In genomic region chrX:13119386-13119785, GRCh38 we compare ENCODE assay signal across 12 cellular contexts.
A peak's percentile ranks its signal among the peaks of the same experiment; 100 is the strongest.
DNase-seq lines count a peak whose midpoint lies in the region; ATAC-seq, FAIRE-seq and TF ChIP-seq lines count a peak whose summit lies in the region.
"Had no signal": no experiment of that assay in that cellular context is flagged by ENCODE, and none has a peak within 500 bp of the region (broad histone marks: within the 10 kb centered on the region; RNA-seq: fewer than 3 reads in every experiment).

No MANE protein-coding gene starts in this region.

- no peaks in the 10 kb centered on the region for H3K9me1 ChIP-seq in endothelial cell of umbilical vein (replicated peaks; ENCODE audit: control insufficient read depth, extremely low read depth, insufficient read depth, low read length)

- H4K20me1 ChIP-seq in endothelial cell of umbilical vein (replicated peaks; ENCODE audit: control insufficient read depth, extremely low read depth, insufficient read depth, low read length), result no peaks in the 10 kb centered on the region

- peaks cover 49% of the 10 kb centered on the region for H3K9me3 Mint-ChIP-seq in mesothelial cell of epicardium

- no peaks in the 10 kb centered on the region for H3K36me3 ChIP-seq in endothelial cell of umbilical vein (ENCODE audit: control insufficient read depth in 2 of 2, extremely low read depth in 1 of 2, insufficient read depth in 2 of 2, low read length in 2 of 2)

- CTCF ChIA-PET in A549 (lab: Yijun Ruan, JAX) (interaction anchor here (1.3 kb wide), 1 partner anchor 168 kb away, joined by 4 read pairs; no protein-coding TSS in a partner anchor), endothelial cell of umbilical vein (lab: Charles Lee) (interaction anchor here (0.9 to 1.2 kb wide), 3 partner anchors 142 to 369 kb away, joined by 3 to 4 read pairs (median 3); no protein-coding TSS in a partner anchor)

- H3K27me3 ChIP-seq in endothelial cell of umbilical vein (ENCODE audit: control insufficient read depth in 2 of 2, insufficient read depth in 2 of 2, low read length in 2 of 2), result no peaks in the 10 kb centered on the region

- H3K27me3 Mint-ChIP-seq in mesothelial cell of epicardium (ENCODE audit: low read depth), result no peaks in the 10 kb centered on the region

- intact Hi-C loops in endothelial cell of umbilical vein (cut with micrococcal nuclease), result loop anchor here (1.0 kb wide), 1 partner anchor 18 kb away; no protein-coding TSS in a partner anchor

- H3K4me3 Mint-ChIP-seq in mesothelial cell of epicardium, result no peak overlapping the region
- H3K4me3 Mint-ChIP-seq: endodermal cell, natural killer cell had no signal

- 8% methylated on average over 3 of the region's 3 CpGs for WGBS in A549 (ENCODE audit: missing lambda C conversion rate)

- TF ChIP-seq POLR2A in A549 (IDR thresholded peaks at IDR 0.05; ENCODE audit: low read length), result no peak
- TF ChIP-seq POLR2A in endothelial cell of umbilical vein (IDR thresholded peaks at IDR 0.05; ENCODE audit: low read depth, low read length), result no peak

- no peak for TF ChIP-seq EP300 in A549 (IDR thresholded peaks at IDR 0.05)

- no peaks in the 10 kb centered on the region for H3K79me2 ChIP-seq in endothelial cell of umbilical vein (ENCODE audit: control insufficient read depth, insufficient read depth, low read length)

- H3K27ac ChIP-seq in A549 (peak overlapping the region; percentile 87 to 94), endothelial cell of umbilical vein (ENCODE audit: insufficient read depth, low read depth, low read length) (peak overlapping the region; percentile 95)

- POLR2A ChIA-PET in A549 (lab: Yijun Ruan, JAX), result interaction anchor here (0.6 to 1.2 kb wide), 4 partner anchors 8 to 145 kb away, joined by 3 to 5 read pairs (median 4); partner anchors contain the start of gene TMSB4X
- POLR2A ChIA-PET in endothelial cell of umbilical vein (lab: Charles Lee), result interaction anchor here (0.6 kb wide), 1 partner anchor 141 kb away, joined by 3 read pairs; no protein-coding TSS in a partner anchor

- ATAC-seq in A549, result peak; percentile 66 to 71; a peak in 4 of 6 replicates
- ATAC-seq: natural killer cell had no signal

- H3K27ac Mint-ChIP-seq in mesothelial cell of epicardium, result peak overlapping the region; percentile 95
- H3K27ac Mint-ChIP-seq: endodermal cell, natural killer cell had no signal

- H3K36me3 Mint-ChIP-seq in mesothelial cell of epicardium, result peaks cover 6% of the 10 kb centered on the region

- H3K4me1 Mint-ChIP-seq in mesothelial cell of epicardium, result peaks cover 30% of the 10 kb centered on the region
- H3K4me1 Mint-ChIP-seq: endodermal cell had no signal

- H3K9ac ChIP-seq in endothelial cell of umbilical vein (replicated peaks; ENCODE audit: extremely low read depth, insufficient read depth, low read length), result peak overlapping the region; percentile 78

- BruUV-seq in endothelial cell of umbilical vein (replicated peaks; lab: Mats Ljungman, UMichigan), result no TSS peak

- dilution Hi-C loops in endothelial cell of umbilical vein (cut with MboI; ENCODE audit: extremely low pct_ligation_motif_present, low sequenced_read_pairs), result no loop called here

- DNase-seq in A549 (ENCODE audit: low read depth in 1 of 2, low spot score in 1 of 2) (peak in 1 of 2 experiments; percentile 57), NCI-H82 treated with DMSO at 0.1 percent for 48 hours (lab: John Stamatoyannopoulos, UW; ENCODE audit: unreplicated experiment) (peak; percentile 9), endothelial cell of umbilical vein (ENCODE audit: low read depth, low spot score) (peak; percentile 30), mesothelial cell of epicardium (ENCODE audit: low spot score in 2 of 2, unreplicated experiment in 2 of 2) (no peak), foreskin melanocyte (no peak), KBM-7 (no peak), NCI-H1105 (lab: John Stamatoyannopoulos, UW) (no peak), GM19238 (ENCODE audit: insufficient read length, low spot score) (no peak)
- DNase-seq: amygdala, DND-41, endodermal cell, natural killer cell had no signal

- H3K4me3 ChIP-seq in A549, result no peak overlapping the region; the same call in 2 of the 3 replicates
- no peak overlapping the region for H3K4me3 ChIP-seq in endothelial cell of umbilical vein (replicated peaks in 1 of 3; ENCODE audit: insufficient read depth in 1 of 3, low read depth in 1 of 3, low read length in 3 of 3)

- no peak for TF ChIP-seq RAD21 in A549 (conservative IDR thresholded peaks at IDR 0.05 in 1 of 2, IDR thresholded peaks at IDR 0.05 in 1 of 2)

- H3K9me3 ChIP-seq in A549, result peaks cover 2% of the 10 kb centered on the region; the same call in 1 of the 3 replicates
- H3K9me3 ChIP-seq in endothelial cell of umbilical vein (replicated peaks; ENCODE audit: control insufficient read depth, insufficient read depth, low read length), result no peaks in the 10 kb centered on the region

- TF ChIP-seq CTCF in A549 (IDR thresholded peaks at IDR 0.05), result no peak
- no peak for TF ChIP-seq CTCF in endothelial cell of umbilical vein (IDR thresholded peaks at IDR 0.05; ENCODE audit: extremely low read depth in 1 of 2, insufficient read depth in 1 of 2, low read depth in 1 of 2, low read length in 2 of 2)
- no peak for TF ChIP-seq CTCF in mesothelial cell of epicardium (IDR thresholded peaks at IDR 0.05; ENCODE audit: unreplicated experiment)

- FAIRE-seq in A549 (lab: Jason Lieb, UNC) (peak; percentile 86), endothelial cell of umbilical vein (lab: Jason Lieb, UNC) (no peak)

- H2AFZ ChIP-seq in endothelial cell of umbilical vein (ENCODE audit: low read depth, low read length), result no peak overlapping the region

- in situ Hi-C loops in KBM-7 (cut with MboI; ENCODE audit: low pct_unique_long_range_greater_than_20kb, low sequenced_read_pairs), result no loop called here

- H3K4me2 ChIP-seq in A549, result peak overlapping the region; percentile 86
- peak overlapping the region; percentile 78 for H3K4me2 ChIP-seq in endothelial cell of umbilical vein (ENCODE audit: insufficient read depth, low read length)

- H3K4me1 ChIP-seq in A549, result peaks cover 58% of the 10 kb centered on the region
- H3K4me1 ChIP-seq in endothelial cell of umbilical vein (ENCODE audit: control insufficient read depth, extremely low read depth, insufficient read depth, low read length), result peaks cover 49% of the 10 kb centered on the region

TF ChIP-seq in A549, 52 proteins besides CTCF, POLR2A, EP300 and RAD21 (continues in another document):
- TF ChIP-seq CHD2 (IDR thresholded peaks at IDR 0.05; ENCODE audit: low read length, partially characterized antibody) (no peak), RNF2 (IDR thresholded peaks at IDR 0.05; ENCODE audit: borderline replicate concordance, low read depth) (no peak), ZNF302 (CRISPR knock-in tag; IDR thresholded peaks at IDR 0.05) (no peak), ZC3H11A (IDR thresholded peaks at IDR 0.05) (no peak), JUNB (IDR thresholded peaks at IDR 0.05) (0 out of 2 replicates have a peak, but pooled peaks have one; percentile 18)
- TF ChIP-seq, protein P1, sequence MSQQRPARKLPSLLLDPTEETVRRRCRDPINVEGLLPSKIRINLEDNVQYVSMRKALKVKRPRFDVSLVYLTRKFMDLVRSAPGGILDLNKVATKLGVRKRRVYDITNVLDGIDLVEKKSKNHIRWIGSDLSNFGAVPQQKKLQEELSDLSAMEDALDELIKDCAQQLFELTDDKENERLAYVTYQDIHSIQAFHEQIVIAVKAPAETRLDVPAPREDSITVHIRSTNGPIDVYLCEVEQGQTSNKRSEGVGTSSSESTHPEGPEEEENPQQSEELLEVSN (IDR thresholded peaks at IDR 0.05; ENCODE audit: borderline replicate concordance, low read depth), result no peak; the same call in 1 of the 2 replicates
- TF ChIP-seq, protein P2, sequence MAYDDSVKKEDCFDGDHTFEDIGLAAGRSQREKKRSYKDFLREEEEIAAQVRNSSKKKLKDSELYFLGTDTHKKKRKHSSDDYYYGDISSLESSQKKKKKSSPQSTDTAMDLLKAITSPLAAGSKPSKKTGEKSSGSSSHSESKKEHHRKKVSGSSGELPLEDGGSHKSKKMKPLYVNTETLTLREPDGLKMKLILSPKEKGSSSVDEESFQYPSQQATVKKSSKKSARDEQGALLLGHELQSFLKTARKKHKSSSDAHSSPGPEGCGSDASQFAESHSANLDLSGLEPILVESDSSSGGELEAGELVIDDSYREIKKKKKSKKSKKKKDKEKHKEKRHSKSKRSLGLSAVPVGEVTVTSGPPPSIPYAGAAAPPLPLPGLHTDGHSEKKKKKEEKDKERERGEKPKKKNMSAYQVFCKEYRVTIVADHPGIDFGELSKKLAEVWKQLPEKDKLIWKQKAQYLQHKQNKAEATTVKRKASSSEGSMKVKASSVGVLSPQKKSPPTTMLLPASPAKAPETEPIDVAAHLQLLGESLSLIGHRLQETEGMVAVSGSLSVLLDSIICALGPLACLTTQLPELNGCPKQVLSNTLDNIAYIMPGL (CRISPR knock-in tag; IDR thresholded peaks at IDR 0.05; ENCODE audit: borderline replicate concordance), result no peak

TF ChIP-seq in endothelial cell of umbilical vein, 7 proteins besides CTCF, POLR2A, EP300 and RAD21:
- TF ChIP-seq FOS (IDR thresholded peaks at IDR 0.05; ENCODE audit: borderline replicate concordance, insufficient read depth, low read length), result peak; percentile 73
- no peak for TF ChIP-seq MYC (IDR thresholded peaks at IDR 0.05; ENCODE audit: low read depth, low read length)

Comparison
In these comparisons a context has a peak if more than half of its experiments do, and no peak if none do; other contexts are left out.
1. DNase-seq: peak in NCI-H82 treated with DMSO at 0.1 percent for 48 hours (single experiment) and endothelial cell of umbilical vein (single experiment); none in mesothelial cell of epicardium (0 of 2), foreskin melanocyte (single experiment), KBM-7 (single experiment), NCI-H1105 (single experiment) and GM19238 (single experiment).